ENCODE assay signal across 8 cellular contexts in the genomic region with DNA sequence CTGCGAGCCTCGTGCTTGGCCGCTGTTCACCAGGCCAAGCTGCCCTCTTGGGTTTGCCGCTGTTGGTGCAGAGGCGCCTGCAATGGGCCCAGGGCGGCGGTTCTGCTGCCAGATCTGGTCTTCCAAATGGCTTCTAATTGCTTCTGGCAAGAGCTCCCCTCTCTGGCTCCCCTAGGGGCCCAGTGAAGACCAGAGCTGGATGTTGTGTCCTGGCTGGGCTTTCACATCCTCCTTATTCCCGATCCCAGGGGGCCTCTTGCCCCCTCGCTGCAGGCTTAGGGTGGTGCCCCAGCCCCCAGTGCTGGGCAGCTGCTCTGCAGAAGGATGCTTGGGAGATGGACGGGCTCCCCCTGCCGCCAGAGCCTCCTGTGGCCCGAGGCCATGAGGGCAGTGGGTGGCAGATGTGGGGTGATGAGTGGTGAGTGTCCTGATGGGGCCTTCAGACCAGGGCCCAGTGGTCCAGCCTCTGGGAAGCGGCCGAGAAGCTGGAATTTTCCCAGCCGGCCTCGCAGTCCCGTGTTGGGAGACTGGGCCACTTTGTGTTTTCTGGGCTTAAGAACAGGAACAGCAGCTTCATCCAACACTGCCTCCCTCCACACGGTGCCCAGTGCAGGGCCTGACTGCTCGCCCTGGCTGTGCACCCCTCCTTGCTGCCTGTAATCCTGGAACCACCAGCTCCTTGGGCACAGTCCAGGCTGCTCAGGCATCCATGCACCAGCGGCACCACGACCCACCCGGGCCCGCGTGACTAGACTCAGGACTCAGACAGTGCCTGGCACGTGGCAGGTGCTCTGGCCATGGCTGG.
A peak's percentile ranks its signal among the peaks of the same experiment; 100 is the strongest.
DNase-seq lines count a peak whose midpoint lies in the region; TF ChIP-seq lines count a peak whose summit lies in the region.
"Not testable (repeated sequence)": the region's sequence is repeated elsewhere in the genome, so short reads cannot be mapped to it uniquely, and the experiment has no call there.

No MANE protein-coding gene starts in this region.

- H3K4me3 ChIP-seq in ACC112 (ENCODE audit: low read depth, low read length); ascending aorta; left ventricle myocardium inferior; mesendoderm (ENCODE audit: low read length); skeletal muscle tissue (ENCODE audit: low read length in 3 of 3): not testable (repeated sequence)

- not testable (repeated sequence) for H3K4ac ChIP-seq in mesendoderm (ENCODE audit: low read depth, low read length)

- H3K27me3 ChIP-seq in ACC112 (ENCODE audit: insufficient read depth, low read length); ascending aorta; left ventricle myocardium inferior (ENCODE audit: low read depth); mesendoderm (ENCODE audit: insufficient read depth, low read length, poor library complexity); skeletal muscle tissue (ENCODE audit: control insufficient read depth in 3 of 3, insufficient read depth in 3 of 3, low read length in 3 of 3): not testable (repeated sequence)

- H4K5ac ChIP-seq in mesendoderm (ENCODE audit: low read length), result not testable (repeated sequence)

- WGBS in mesendoderm (ENCODE audit: extremely low coverage, insufficient coverage, low lambda C conversion rate), result no CpG with 5 or more reads among the region's 25 CpGs

- not testable (repeated sequence) for H2BK15ac ChIP-seq in mesendoderm (replicated peaks; ENCODE audit: low read depth)

- DNase-seq in GM03348 (ENCODE audit: low spot score) (peak; percentile 56), NCI-H524 treated with DMSO at 0.1 percent for 48 hours (lab: John Stamatoyannopoulos, UW) (peak; percentile 27), fibroblast of gingiva (ENCODE audit: low read depth) (peak; percentile 62), left ventricle myocardium inferior (peak; percentile 64), mesendoderm (peak; percentile 37)
- DNase-seq in ascending aorta (ENCODE audit: low spot score in 2 of 2), result not testable (repeated sequence)

- not testable (repeated sequence) for TF ChIP-seq CTCF in ascending aorta (IDR thresholded peaks at IDR 0.05)
- peak; percentile 42 for TF ChIP-seq CTCF in left ventricle myocardium inferior (IDR thresholded peaks at IDR 0.05; ENCODE audit: borderline replicate concordance)

- not testable (repeated sequence) for H2BK120ac ChIP-seq in mesendoderm (ENCODE audit: low read depth, low read length)

- H3K18ac ChIP-seq in mesendoderm (ENCODE audit: low read length), result not testable (repeated sequence)

- H3K36me3 ChIP-seq in ACC112 (ENCODE audit: insufficient read depth, low read length); ascending aorta; left ventricle myocardium inferior; mesendoderm (ENCODE audit: control insufficient read depth, insufficient read depth, low read length); skeletal muscle tissue (ENCODE audit: control insufficient read depth in 3 of 3, insufficient read depth in 3 of 3, low read length in 3 of 3): not testable (repeated sequence)

- H3K23ac ChIP-seq in mesendoderm (ENCODE audit: low read length), result not testable (repeated sequence)

- H3K27ac ChIP-seq in ACC112 (ENCODE audit: low read depth, low read length) (peak overlapping the region; percentile 71), ascending aorta (peak overlapping the region; percentile 40 to 48), left ventricle myocardium inferior (replicated peaks) (peak overlapping the region; percentile 97), skeletal muscle tissue (ENCODE audit: low read depth, low read length) (peak overlapping the region; percentile 30)
- H3K27ac ChIP-seq in mesendoderm (ENCODE audit: low read depth, low read length), result not testable (repeated sequence)

- not testable (repeated sequence) for H2AFZ ChIP-seq in ACC112 (ENCODE audit: low read length, unreplicated experiment)

- not testable (repeated sequence) for H2AK5ac ChIP-seq in mesendoderm (ENCODE audit: low read length)

- not testable (repeated sequence) for H3K56ac ChIP-seq in mesendoderm (ENCODE audit: low read length)

- not testable (repeated sequence) for H2BK5ac ChIP-seq in mesendoderm (ENCODE audit: low read length)

- not testable (repeated sequence) for H4K8ac ChIP-seq in mesendoderm (ENCODE audit: low read depth, low read length)

- not testable (repeated sequence) for H3K9ac ChIP-seq in mesendoderm (ENCODE audit: low read length); skeletal muscle tissue (ENCODE audit: low read depth in 1 of 3, low read length in 3 of 3)

- intact Hi-C loops in ascending aorta (cut with DNase I); left ventricle myocardium inferior (cut with micrococcal nuclease): not testable (repeated sequence)

- not testable (repeated sequence) for H3K79me2 ChIP-seq in ACC112 (ENCODE audit: control insufficient read depth, insufficient read depth, low read length, unreplicated experiment); mesendoderm (ENCODE audit: control insufficient read depth, insufficient read depth, low read length)

- H3K79me1 ChIP-seq in mesendoderm (ENCODE audit: low read length), result not testable (repeated sequence)

- not testable (repeated sequence) for H3K4me1 ChIP-seq in ACC112 (ENCODE audit: control insufficient read depth, insufficient read depth, low read length, unreplicated experiment); ascending aorta; mesendoderm (ENCODE audit: control insufficient read depth, low read depth, low read length)
- H3K4me1 ChIP-seq in left ventricle myocardium inferior (peaks cover 78% of the 10 kb centered on the region), skeletal muscle tissue (ENCODE audit: control insufficient read depth in 3 of 3, insufficient read depth in 3 of 3, low read length in 3 of 3) (peaks cover 12 to 16% (median 14%) of the 10 kb centered on the region in 3 donors)

- not testable (repeated sequence) for H3K9me3 ChIP-seq in ascending aorta; left ventricle myocardium inferior (replicated peaks); skeletal muscle tissue (ENCODE audit: control insufficient read depth in 3 of 3, low read length in 3 of 3)

- not testable (repeated sequence) for H3K4me2 ChIP-seq in mesendoderm (ENCODE audit: low read length)
